In the genomic region with DNA sequence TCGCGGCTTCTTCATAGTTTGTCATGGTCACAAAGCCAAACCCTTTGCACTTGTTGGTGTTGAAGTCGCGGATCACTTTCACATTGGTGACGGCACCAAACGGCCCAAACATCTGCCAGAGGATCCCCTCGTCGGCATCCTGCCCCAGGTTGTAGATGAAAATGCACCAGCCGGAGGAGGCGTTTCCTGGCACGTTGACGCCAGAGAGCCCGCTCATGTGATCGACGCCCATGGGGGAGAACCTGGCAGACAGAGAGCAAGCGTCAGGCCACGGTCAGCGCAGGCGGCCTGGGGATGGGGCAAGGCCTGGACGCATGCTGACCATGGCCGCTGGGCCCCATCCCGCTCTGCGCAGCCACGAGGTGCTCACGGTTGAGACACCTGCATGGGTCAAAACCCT, we compare ENCODE assay signal across 14 cellular contexts. TPM values are rescaled to one million over a fixed set of nuclear protein-coding genes. Genes with fewer than 3 reads are reported as not detected.
DNase-seq lines count a peak whose midpoint lies in the region; ATAC-seq and TF ChIP-seq lines count a peak whose summit lies in the region.
"Had no signal": no experiment of that assay in that cellular context is flagged by ENCODE, and none has a peak within 500 bp of the region (broad histone marks: within the 10 kb centered on the region; RNA-seq: fewer than 3 reads in every experiment).

No MANE protein-coding gene starts in this region.

- H3K9me3 ChIP-seq in heart right ventricle, result no peaks in the 10 kb centered on the region
- no peaks in the 10 kb centered on the region for H3K9me3 ChIP-seq in endodermal cell (ENCODE audit: control insufficient read depth, low read length)
- no peaks in the 10 kb centered on the region for H3K9me3 ChIP-seq in osteoblast (ENCODE audit: low read depth, low read length)
- H3K9me3 ChIP-seq: Caco-2, HAP-1 had no signal

- DNase-seq in Right ventricle myocardium inferior (ENCODE audit: missing footprints), result peak; percentile 64
- no peak for DNase-seq in heart right ventricle
- DNase-seq in endodermal cell, result no peak
- DNase-seq in osteoblast (ENCODE audit: insufficient read length, low spot score, missing footprints), result peak; percentile 36
- no peak for DNase-seq in NCI-H2171 treated with DMSO at 0.1 percent for 48 hours (lab: John Stamatoyannopoulos, UW)
- DNase-seq in activated CD4-positive, alpha-beta T cell treated with anti-CD3 and anti-CD28 coated beads for 36 hours, result no peak
- DNase-seq: Caco-2; CD8-positive, alpha-beta memory T cell; DND-41; GDM1 had no signal

- 92 to 94% methylated on average over 25 of the region's 25 CpGs for WGBS in heart right ventricle, 2 donors
- WGBS in endodermal cell (ENCODE audit: insufficient coverage in 1 of 2, insufficient read length in 1 of 2), 2 experiments, result 95 to 97% methylated on average over 16 to 25 of the region's 25 CpGs

- H3K4me2 ChIP-seq in osteoblast (ENCODE audit: insufficient read depth, low read length), result no peak overlapping the region

- H3K4me3 Mint-ChIP-seq in endodermal cell, result no peak overlapping the region
- H3K4me3 Mint-ChIP-seq in activated CD4-positive, alpha-beta T cell treated with anti-CD3 and anti-CD28 coated beads for 36 hours, result no peak overlapping the region
- H3K4me3 Mint-ChIP-seq: CD14-positive monocyte; CD8-positive, alpha-beta memory T cell had no signal

- ATAC-seq in Right ventricle myocardium inferior (no peak), heart right ventricle (no peak)
- no peak for ATAC-seq in activated CD4-positive, alpha-beta T cell treated with anti-CD3 and anti-CD28 coated beads for 36 hours

- H4K20me1 ChIP-seq in osteoblast (ENCODE audit: insufficient read depth, low read length), result peaks cover 2% of the 10 kb centered on the region

- H3K4me1 Mint-ChIP-seq in endodermal cell, result peaks cover 5% of the 10 kb centered on the region
- H3K4me1 Mint-ChIP-seq in activated CD4-positive, alpha-beta T cell treated with anti-CD3 and anti-CD28 coated beads for 36 hours, result no peaks in the 10 kb centered on the region
- H3K4me1 Mint-ChIP-seq: CD8-positive, alpha-beta memory T cell had no signal

- intact Hi-C loops in Right ventricle myocardium inferior (cut with DNase I) (no loop called here), heart right ventricle (cut with DNase I) (loop anchor here in 1 of 10 donors (10.0 kb wide), 1 partner anchor 191 kb away; no protein-coding TSS in a partner anchor)
- intact Hi-C loops in activated CD4-positive, alpha-beta T cell treated with anti-CD3 and anti-CD28 coated beads for 36 hours (cut with DNase I, micrococcal nuclease), result no loop called here

- H3K36me3 Mint-ChIP-seq in endodermal cell (ENCODE audit: low read depth), result peaks cover 54% of the 10 kb centered on the region
- peaks cover 24% of the 10 kb centered on the region for H3K36me3 Mint-ChIP-seq in activated CD4-positive, alpha-beta T cell treated with anti-CD3 and anti-CD28 coated beads for 36 hours (ENCODE audit: low read depth)

- peaks cover 2% of the 10 kb centered on the region for H3K79me2 ChIP-seq in osteoblast (ENCODE audit: insufficient read depth, low read length)

- CTCF ChIA-PET in activated CD4-positive, alpha-beta T cell treated with anti-CD3 and anti-CD28 coated beads for 36 hours (lab: Charles Lee), result interaction anchor here (0.5 kb wide), 1 partner anchor 361 kb away, joined by 3 read pairs; no protein-coding TSS in a partner anchor

- H3K9ac ChIP-seq in endodermal cell (ENCODE audit: extremely low read depth, low read length, poor library complexity, severe bottlenecking), result no peak overlapping the region

- H3K27ac ChIP-seq in heart right ventricle, result no peak overlapping the region
- no peak overlapping the region for H3K27ac ChIP-seq in endodermal cell (ENCODE audit: low read depth, low read length)
- no peak overlapping the region for H3K27ac ChIP-seq in osteoblast (ENCODE audit: low read depth, low read length)
- H3K27ac ChIP-seq: 22Rv1 had no signal

- no peaks in the 10 kb centered on the region for H3K4me1 ChIP-seq in heart right ventricle
- peaks cover 7% of the 10 kb centered on the region for H3K4me1 ChIP-seq in endodermal cell (ENCODE audit: control insufficient read depth, insufficient read depth, low read length)
- H3K4me1 ChIP-seq in osteoblast (ENCODE audit: insufficient read depth, low read length), result no peaks in the 10 kb centered on the region
- H3K4me1 ChIP-seq: HAP-1 had no signal

- H3K9me3 Mint-ChIP-seq in endodermal cell, result no peaks in the 10 kb centered on the region
- H3K9me3 Mint-ChIP-seq in activated CD4-positive, alpha-beta T cell treated with anti-CD3 and anti-CD28 coated beads for 36 hours (ENCODE audit: low read depth), result no peaks in the 10 kb centered on the region
- H3K9me3 Mint-ChIP-seq: CD14-positive monocyte; CD8-positive, alpha-beta memory T cell had no signal

- H3K27me3 ChIP-seq in heart right ventricle, result no peaks in the 10 kb centered on the region
- no peaks in the 10 kb centered on the region for H3K27me3 ChIP-seq in endodermal cell (ENCODE audit: control insufficient read depth, insufficient read depth, low read length, poor library complexity, severe bottlenecking)
- H3K27me3 ChIP-seq in osteoblast (ENCODE audit: insufficient read depth, low read length), result no peaks in the 10 kb centered on the region

- H3K4me3 ChIP-seq in heart right ventricle, result no peak overlapping the region
- H3K4me3 ChIP-seq in endodermal cell (ENCODE audit: low read length), result no peak overlapping the region
- H3K4me3 ChIP-seq in osteoblast (ENCODE audit: insufficient read depth, low read length), result no peak overlapping the region
- H3K4me3 ChIP-seq: HAP-1 had no signal

- TF ChIP-seq CTCF in heart right ventricle (IDR thresholded peaks at IDR 0.05) (no peak), endodermal cell (conservative IDR thresholded peaks at IDR 0.05) (no peak), osteoblast (IDR thresholded peaks at IDR 0.05; ENCODE audit: extremely low read depth, low read depth, low read length) (no peak)

- H3K36me3 ChIP-seq in heart right ventricle (peaks cover 0 to 99% (median 38%) of the 10 kb centered on the region in 9 donors), endodermal cell (ENCODE audit: control insufficient read depth, insufficient read depth, low read length) (peaks cover 83% of the 10 kb centered on the region), osteoblast (ENCODE audit: insufficient read depth, low read length) (peaks cover 71% of the 10 kb centered on the region)

- no peaks in the 10 kb centered on the region for H3K27me3 Mint-ChIP-seq in endodermal cell (ENCODE audit: insufficient read depth)
- no peaks in the 10 kb centered on the region for H3K27me3 Mint-ChIP-seq in activated CD4-positive, alpha-beta T cell treated with anti-CD3 and anti-CD28 coated beads for 36 hours

- peak overlapping the region; percentile 28 for H3K27ac Mint-ChIP-seq in endodermal cell
- no peak overlapping the region for H3K27ac Mint-ChIP-seq in activated CD4-positive, alpha-beta T cell treated with anti-CD3 and anti-CD28 coated beads for 36 hours
- H3K27ac Mint-ChIP-seq: CD8-positive, alpha-beta memory T cell had no signal

- POLR2A ChIA-PET in activated CD4-positive, alpha-beta T cell treated with anti-CD3 and anti-CD28 coated beads for 36 hours (lab: Charles Lee), result no interaction called here

- H2AFZ ChIP-seq in osteoblast (ENCODE audit: low read length), result no peak overlapping the region

RNA-seq across cellular contexts. Expression of a gene that starts 20.1 kb away (rescaled TPM):
- total RNA-seq in Right ventricle myocardium inferior, result 111 TPM
- total RNA-seq in heart right ventricle, result 10 to 100 TPM; 54.9 to 97.5 (median 71.4) TPM
- polyA plus RNA-seq in heart right ventricle, result 100 to 1,000 TPM; 110 to 188 TPM
- total RNA-seq in endodermal cell, result 10 to 100 TPM; 78.1 to 80.0 TPM
- polyA plus RNA-seq in endodermal cell (2013, experiment 1 of 2), result 50.1 TPM
- polyA plus RNA-seq in endodermal cell (2013, experiment 2 of 2), result 44.7 TPM
- 52.5 and 55.4 TPM in 2 replicates for total RNA-seq in osteoblast
- total RNA-seq in activated CD4-positive, alpha-beta T cell treated with anti-CD3 and anti-CD28 coated beads for 36 hours, result 10 to 100 TPM; 80.4 to 84.0 TPM

RNA-seq across cellular contexts. Expression of a gene that starts 37.6 kb away (rescaled TPM):
- 0.19 TPM for total RNA-seq in Right ventricle myocardium inferior
- under 1 TPM in 6 of 10 donors, not detected in 4; 0.18 to 0.44 (median 0.24) TPM for total RNA-seq in heart right ventricle
- under 1 TPM in 1 of 2 donors, not detected in 1; 0.74 TPM for polyA plus RNA-seq in heart right ventricle
- 10 to 100 TPM; 60.1 to 87.2 TPM for total RNA-seq in endodermal cell
- 104 TPM for polyA plus RNA-seq in endodermal cell (2013, experiment 1 of 2)
- 105 TPM for polyA plus RNA-seq in endodermal cell (2013, experiment 2 of 2)
- 1.5 and 2.5 TPM in 2 replicates for total RNA-seq in osteoblast
- total RNA-seq in activated CD4-positive, alpha-beta T cell treated with anti-CD3 and anti-CD28 coated beads for 36 hours, result under 1 TPM; 0.47 to 0.82 TPM
- polyA plus RNA-seq: CD14-positive monocyte; CD8-positive, alpha-beta memory T cell had no signal

RNA-seq across cellular contexts. Expression of a gene that starts 41.9 kb away (rescaled TPM):
- total RNA-seq in Right ventricle myocardium inferior (55.1 TPM), heart right ventricle (10 to 100 TPM; 44.2 to 60.1 (median 55.3) TPM), endodermal cell (100 to 1,000 TPM; 123 to 149 TPM), osteoblast (23.0 and 25.7 TPM in 2 replicates)
- polyA plus RNA-seq in heart right ventricle, result 10 to 100 TPM; 11.6 to 31.7 TPM
- 151 TPM for polyA plus RNA-seq in endodermal cell (2013, experiment 1 of 2)
- 138 TPM for polyA plus RNA-seq in endodermal cell (2013, experiment 2 of 2)
- 100 to 1,000 TPM; 149 to 184 TPM for total RNA-seq in activated CD4-positive, alpha-beta T cell treated with anti-CD3 and anti-CD28 coated beads for 36 hours

RNA-seq across cellular contexts. Expression of a gene that starts 43.4 kb away (rescaled TPM):
- total RNA-seq in Right ventricle myocardium inferior (10.3 TPM), heart right ventricle (10 to 100 TPM in 3 of 10 donors, 1 to 10 TPM in 7; 5.7 to 12.9 (median 9.5) TPM), endodermal cell (10 to 100 TPM; 11.9 to 14.2 TPM), osteoblast (16.8 and 18.5 TPM in 2 replicates)
- 10 to 100 TPM in 1 of 2 donors, 1 to 10 TPM in 1; 7.3 to 26.1 TPM for polyA plus RNA-seq in heart right ventricle
- 30.4 TPM for polyA plus RNA-seq in endodermal cell (2013, experiment 1 of 2)
- 26.9 TPM for polyA plus RNA-seq in endodermal cell (2013, experiment 2 of 2)
- total RNA-seq in activated CD4-positive, alpha-beta T cell treated with anti-CD3 and anti-CD28 coated beads for 36 hours, result 10 to 100 TPM; 14.6 to 16.2 TPM

RNA-seq across cellular contexts. Expression of a gene that starts 48.9 kb away (rescaled TPM):
- total RNA-seq in Right ventricle myocardium inferior (7.2 TPM), heart right ventricle (10 to 100 TPM in 2 of 10 donors, 1 to 10 TPM in 8; 1.1 to 11.6 (median 4.7) TPM), endodermal cell (1 to 10 TPM in 1 of 2 donors, under 1 TPM in 1; 0.84 to 2.2 TPM), osteoblast (under 0.01 TPM in 1 of 2 replicates, not detected in the other)
- 1 to 10 TPM; 1.9 to 2.3 TPM for polyA plus RNA-seq in heart right ventricle
- polyA plus RNA-seq in endodermal cell (2013, experiment 1 of 2), result 1.3 TPM
- 0.58 TPM for polyA plus RNA-seq in endodermal cell (2013, experiment 2 of 2)
- 1 to 10 TPM; 2.6 to 3.2 TPM for total RNA-seq in activated CD4-positive, alpha-beta T cell treated with anti-CD3 and anti-CD28 coated beads for 36 hours
- total RNA-seq: HT-29 had no signal
- polyA plus RNA-seq: CD14-positive monocyte had no signal

Comparison
In these comparisons a context has a peak if more than half of its experiments do, and no peak if none do; other contexts are left out.
1. DNase-seq: peak in Right ventricle myocardium inferior (single experiment) and osteoblast (single experiment); none in heart right ventricle (0 of 2), endodermal cell (single experiment), NCI-H2171 treated with DMSO at 0.1 percent for 48 hours (single experiment) and activated CD4-positive, alpha-beta T cell treated with anti-CD3 and anti-CD28 coated beads for 36 hours (single experiment).
2. RNA of a gene that starts 37.6 kb away (total RNA-seq): 60.1 to 87.2 TPM in endodermal cell; 1.5 to 2.5 TPM in osteoblast, 0.47 to 0.82 TPM in activated CD4-positive, alpha-beta T cell treated with anti-CD3 and anti-CD28 coated beads for 36 hours, 0.18 to 0.44 TPM in heart right ventricle and 0.19 TPM in Right ventricle myocardium inferior (single experiment); every median in the first group is over 10 times any median in the second.